2 cellular contexts compared by ENCODE assay signal in genomic region chr4:87230806-87231205, GRCh38.
TF ChIP-seq lines count a peak whose summit lies in the region.

No MANE protein-coding gene starts in this region.

TF ChIP-seq in HepG2, 621 proteins besides CTCF, POLR2A, EP300 and RAD21:
- TF ChIP-seq ZNF790 (CRISPR knock-in tag; IDR thresholded peaks at IDR 0.05; ENCODE audit: borderline replicate concordance) = no peak
- no peak for TF ChIP-seq THAP8 (CRISPR knock-in tag; IDR thresholded peaks at IDR 0.05; ENCODE audit: borderline replicate concordance)
- TF ChIP-seq FLYWCH1 (CRISPR knock-in tag; IDR thresholded peaks at IDR 0.05) = no peak
- TF ChIP-seq RFX5 (IDR thresholded peaks at IDR 0.05; ENCODE audit: low read depth, low read length) = no peak

TF ChIP-seq in K562, 482 proteins besides CTCF, POLR2A, EP300 and RAD21:
- no peak for TF ChIP-seq CCNT2 (IDR thresholded peaks at IDR 0.05; ENCODE audit: borderline replicate concordance, extremely low read depth, insufficient read length, low read depth, low read length)
- no peak for TF ChIP-seq ZNF232 (CRISPR knock-in tag; IDR thresholded peaks at IDR 0.05)
- TF ChIP-seq PHF21A (IDR thresholded peaks at IDR 0.05; ENCODE audit: borderline replicate concordance, low read depth) = no peak
- TF ChIP-seq EWSR1 (IDR thresholded peaks at IDR 0.05; ENCODE audit: borderline replicate concordance, low read depth, partially characterized antibody) = no peak
- no peak for TF ChIP-seq FIP1L1 (IDR thresholded peaks at IDR 0.05; ENCODE audit: low read depth, low read length, poor library complexity, severe bottlenecking)
- no peak for TF ChIP-seq NONO (IDR thresholded peaks at IDR 0.05; ENCODE audit: low read depth in 2 of 2, low read length in 1 of 2)
